25 cellular contexts compared by ENCODE assay signal in the genomic region with DNA sequence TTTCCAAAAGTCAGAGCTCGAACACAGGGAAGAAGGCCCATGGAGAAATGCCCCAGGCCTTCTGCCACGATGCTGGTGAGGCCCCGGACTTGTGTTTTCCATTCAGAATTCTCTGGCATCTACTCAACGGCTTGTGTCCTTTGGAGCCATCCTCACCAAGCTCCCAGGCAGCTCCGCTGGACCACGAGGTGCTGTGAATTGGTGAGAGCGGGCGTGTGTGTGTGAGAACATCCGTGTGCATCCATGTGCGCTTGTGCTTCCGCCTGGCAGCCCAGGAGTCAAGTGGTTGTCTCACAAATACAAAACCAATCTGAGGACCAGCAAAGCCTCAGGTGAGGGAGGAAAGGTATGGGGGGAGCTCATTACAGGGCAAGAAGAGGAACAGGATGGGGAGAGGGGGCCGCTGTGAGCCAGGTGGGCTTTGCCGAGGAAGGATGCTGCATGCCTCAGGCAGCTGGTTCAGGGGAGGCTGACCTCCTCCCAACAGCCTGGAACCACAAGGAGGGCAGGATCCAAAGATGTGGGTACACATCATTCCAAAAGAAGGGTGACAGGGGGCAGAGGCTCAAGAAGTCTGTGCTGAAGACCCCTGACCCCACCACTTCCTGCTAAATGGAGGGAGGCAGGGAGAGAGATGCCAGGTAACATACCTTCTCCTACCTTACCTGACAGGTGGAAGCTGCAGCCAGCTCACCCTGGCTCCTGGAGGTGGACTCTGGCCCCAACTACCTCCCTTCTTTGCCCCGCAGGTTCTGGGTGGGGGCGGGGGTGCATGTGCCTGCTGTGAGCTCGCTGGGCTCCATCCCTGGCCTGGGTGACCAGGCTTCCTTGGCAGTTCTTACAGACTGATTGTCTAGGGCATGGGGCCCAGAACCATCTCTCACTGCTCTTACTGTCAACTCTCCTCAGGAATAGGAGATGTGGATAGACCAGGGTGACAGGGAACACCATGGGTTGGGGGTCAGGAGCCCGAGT.
DNase-seq lines count a peak whose midpoint lies in the region; ATAC-seq, FAIRE-seq and TF ChIP-seq lines count a peak whose summit lies in the region.
"Had no signal": no experiment of that assay in that cellular context is flagged by ENCODE, and none has a peak within 500 bp of the region (broad histone marks: within the 10 kb centered on the region; RNA-seq: fewer than 3 reads in every experiment).

No MANE protein-coding gene starts in this region.

- intact Hi-C loops in posterior vena cava (cut with DNase I) (no loop called here), psoas muscle (cut with DNase I) (no loop called here)

- DNase-seq in astrocyte (ENCODE audit: low read depth) (no peak), medulla oblongata (ENCODE audit: extremely low spot score) (peak; percentile 11), posterior vena cava (ENCODE audit: low spot score) (peak; percentile 59), T-helper 1 cell (no peak), NCI-H2196 (lab: John Stamatoyannopoulos, UW; ENCODE audit: unreplicated experiment) (no peak), psoas muscle (no peak)
- DNase-seq: BE2C; CD4-positive, CD25-positive, alpha-beta regulatory T cell; COR-L47; DMS79; H9; HFFc6; MG63; NCI-H1417; NCI-H1694 treated with DMSO at 0.1 percent for 48 hours; NCI-H2081 treated with DMSO at 0.1 percent for 48 hours; NCI-H2227 treated with DMSO at 0.1 percent for 48 hours; NCI-H510A treated with DMSO at 0.1 percent for 48 hours; NCI-H748 treated with DMSO at 0.1 percent for 48 hours; SHP77 treated with DMSO at 0.1 percent for 48 hours had no signal

- H3K27me3 ChIP-seq in BLaER1 (no peaks in the 10 kb centered on the region), astrocyte (ENCODE audit: insufficient read depth, low read length) (peaks cover 6% of the 10 kb centered on the region), psoas muscle (ENCODE audit: insufficient read depth in 3 of 3, low read length in 2 of 3) (no peaks in the 10 kb centered on the region)
- H3K27me3 ChIP-seq: BE2C, MG63 had no signal

- H3K9me3 ChIP-seq in BLaER1 (no peaks in the 10 kb centered on the region), astrocyte (ENCODE audit: insufficient read depth, low read depth, low read length) (no peaks in the 10 kb centered on the region), psoas muscle (no peaks in the 10 kb centered on the region)
- H3K9me3 ChIP-seq: A549, BE2C, MG63 had no signal

- no peak for ATAC-seq in GM19023 (IDR thresholded peaks at IDR 0.05; ENCODE audit: unreplicated experiment)
- no peak for ATAC-seq in psoas muscle
- ATAC-seq: A549, K562 had no signal

- peak overlapping the region; percentile 2; the same call in 1 of the 2 replicates for H3K4me2 ChIP-seq in BLaER1
- no peak overlapping the region for H3K4me2 ChIP-seq in astrocyte (ENCODE audit: low read length)
- H3K4me2 ChIP-seq: A549 had no signal

- H3K79me2 ChIP-seq in astrocyte (ENCODE audit: insufficient read depth, low read length), result no peaks in the 10 kb centered on the region

- H2AFZ ChIP-seq in astrocyte (ENCODE audit: low read depth, low read length), result no peak overlapping the region

- H3K4me3 ChIP-seq in BLaER1 (no peak overlapping the region), astrocyte (ENCODE audit: insufficient read depth, low read depth, low read length) (no peak overlapping the region), psoas muscle (no peak overlapping the region)
- H3K4me3 ChIP-seq: A549, K562, MG63 had no signal

- H3K9ac ChIP-seq in BLaER1 (no peak overlapping the region), astrocyte (ENCODE audit: low read length) (no peak overlapping the region)

- no peak for FAIRE-seq in astrocyte (lab: Jason Lieb, UNC)
- FAIRE-seq: A549, K562 had no signal

- H3K9me3 Mint-ChIP-seq in astrocyte (ENCODE audit: unreplicated experiment), result no peaks in the 10 kb centered on the region
- H3K9me3 Mint-ChIP-seq: CD4-positive, CD25-positive, alpha-beta regulatory T cell; H9; HFFc6 had no signal

- WGBS in psoas muscle, 3 donors, result 85% methylated on average over 17 of the region's 17 CpGs

- H3K27ac Mint-ChIP-seq in astrocyte (ENCODE audit: unreplicated experiment), result no peak overlapping the region
- H3K27ac Mint-ChIP-seq: H9, HFFc6 had no signal

- H3K4me1 ChIP-seq in BLaER1, result peaks cover 93% of the 10 kb centered on the region
- no peaks in the 10 kb centered on the region for H3K4me1 ChIP-seq in astrocyte (ENCODE audit: insufficient read depth, low read length)
- no peaks in the 10 kb centered on the region for H3K4me1 ChIP-seq in psoas muscle
- H3K4me1 ChIP-seq: A549, BE2C had no signal

- no peaks in the 10 kb centered on the region for H3K4me1 Mint-ChIP-seq in astrocyte (ENCODE audit: low read depth, unreplicated experiment)
- H3K4me1 Mint-ChIP-seq: CD4-positive, CD25-positive, alpha-beta regulatory T cell had no signal

- no peaks in the 10 kb centered on the region for H3K36me3 Mint-ChIP-seq in astrocyte (ENCODE audit: low read depth, unreplicated experiment)
- H3K36me3 Mint-ChIP-seq: CD4-positive, CD25-positive, alpha-beta regulatory T cell had no signal

- H3K4me3 Mint-ChIP-seq in astrocyte (ENCODE audit: unreplicated experiment), result peak overlapping the region; percentile 42
- H3K4me3 Mint-ChIP-seq: H9, HFFc6 had no signal

- peaks cover 99% of the 10 kb centered on the region for H4K20me1 ChIP-seq in BLaER1
- no peaks in the 10 kb centered on the region for H4K20me1 ChIP-seq in astrocyte (ENCODE audit: insufficient read depth, low read length)

- TF ChIP-seq CTCF in astrocyte (IDR thresholded peaks at IDR 0.05; ENCODE audit: insufficient read depth, low read depth, low read length) (no peak), psoas muscle (IDR thresholded peaks at IDR 0.05) (no peak)

- H3K36me3 ChIP-seq in BLaER1 (peaks cover 65% of the 10 kb centered on the region), astrocyte (ENCODE audit: insufficient read depth, low read length) (no peaks in the 10 kb centered on the region), psoas muscle (ENCODE audit: insufficient read depth in 1 of 2, low read depth in 1 of 2) (no peaks in the 10 kb centered on the region)
- H3K36me3 ChIP-seq: MG63 had no signal

- no peak overlapping the region for H3K27ac ChIP-seq in BLaER1
- no peak overlapping the region for H3K27ac ChIP-seq in astrocyte (ENCODE audit: low read depth, low read length)
- no peak overlapping the region for H3K27ac ChIP-seq in psoas muscle
- H3K27ac ChIP-seq: A549, RWPE1 had no signal

- peaks cover 28% of the 10 kb centered on the region for H3K27me3 Mint-ChIP-seq in astrocyte (ENCODE audit: low read depth, unreplicated experiment)
- H3K27me3 Mint-ChIP-seq: CD4-positive, CD25-positive, alpha-beta regulatory T cell had no signal

Comparison
In these comparisons a context has a peak if more than half of its experiments do, and no peak if none do; other contexts are left out.
1. DNase-seq: peak in medulla oblongata (single experiment) and posterior vena cava (single experiment); none in astrocyte (single experiment), T-helper 1 cell (0 of 5), NCI-H2196 (single experiment) and psoas muscle (0 of 2).